Comparison of ENCODE assay signal across 1 cellular context in genomic region chr10:74150151-74151056, GRCh38.
A peak's percentile ranks its signal among the peaks of the same experiment; 100 is the strongest.
TF ChIP-seq lines count a peak whose summit lies in the region.

Gene AP3M1 (minus strand): TSS chr10:74150828. CDS start chr10:74138379, 12,449 bp downstream.

TF ChIP-seq in GM12878, 131 proteins besides CTCF, POLR2A, EP300 and RAD21 (continued from another document):
- TF ChIP-seq NFIC (IDR thresholded peaks at IDR 0.05; ENCODE audit: low read depth, low read length): no peak
- 0 out of 2 replicates have a peak, but pooled peaks have one; percentile 40 for TF ChIP-seq MLLT1 (IDR thresholded peaks at IDR 0.05)
